Comparison of ENCODE assay signal across 13 cellular contexts in the genomic region with DNA sequence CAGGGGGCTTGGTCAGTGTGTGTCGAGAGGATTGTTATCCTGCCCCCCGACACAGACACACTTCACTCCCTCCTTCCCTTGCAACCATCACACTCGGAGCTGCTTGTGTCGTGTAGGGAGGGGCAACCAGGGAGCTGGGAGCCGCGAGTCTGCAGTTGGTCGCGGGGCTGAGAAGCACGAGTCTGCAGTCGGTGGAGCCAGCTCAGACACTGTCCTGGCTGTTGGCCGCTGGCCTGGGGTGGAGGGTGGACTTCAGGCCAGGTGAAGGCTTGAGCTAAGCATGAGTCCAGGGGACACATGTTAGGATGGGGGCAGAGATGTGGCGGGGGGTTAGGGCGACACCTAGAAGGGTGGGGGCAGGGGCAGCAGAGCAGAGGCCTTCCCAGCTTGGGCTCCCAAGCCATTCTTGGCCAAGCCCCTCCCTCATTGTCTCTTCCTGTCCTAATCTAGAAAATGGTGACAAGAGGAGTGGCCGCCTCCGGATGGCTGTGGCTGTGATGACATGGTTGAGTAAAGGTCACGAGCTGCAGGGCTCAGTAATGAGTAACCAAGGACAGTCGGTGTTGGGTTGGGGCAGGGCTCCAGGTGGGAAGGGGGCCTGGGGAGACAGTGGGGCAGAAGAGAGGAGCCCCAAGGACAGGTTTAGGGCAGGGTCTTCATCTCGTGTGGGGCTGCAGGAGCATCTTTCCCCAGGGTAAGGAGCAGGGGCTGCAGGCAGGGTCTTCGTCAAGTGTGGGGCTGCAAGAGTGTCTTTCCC. TPM values are rescaled to one million over a fixed set of nuclear protein-coding genes. Genes with fewer than 3 reads are reported as not detected.
DNase-seq lines count a peak whose midpoint lies in the region; ATAC-seq, FAIRE-seq and TF ChIP-seq lines count a peak whose summit lies in the region.
"Had no signal": no experiment of that assay in that cellular context is flagged by ENCODE, and none has a peak within 500 bp of the region (broad histone marks: within the 10 kb centered on the region; RNA-seq: fewer than 3 reads in every experiment).

No MANE protein-coding gene starts in this region.

- H3K14ac ChIP-seq in H9 (ENCODE audit: insufficient read depth, low read length): no peak overlapping the region

- H4K20me1 ChIP-seq in DOHH2 (ENCODE audit: control insufficient read depth, insufficient read depth, low read depth, low read length) (no peaks in the 10 kb centered on the region), H9 (ENCODE audit: control insufficient read depth, insufficient read depth, insufficient read length) (no peaks in the 10 kb centered on the region)

- H3K23ac ChIP-seq in H9 (ENCODE audit: insufficient read length, low read depth, low read length): no peak overlapping the region

- peaks cover 14 to 60% (median 55%) of the 10 kb centered on the region in 3 experiments for H3K36me3 Mint-ChIP-seq in H9 (ENCODE audit: insufficient read depth in 1 of 3, low read depth in 3 of 3)
- peaks cover 14% of the 10 kb centered on the region for H3K36me3 Mint-ChIP-seq in central memory CD8-positive, alpha-beta T cell (ENCODE audit: insufficient read depth)
- peaks cover 30% of the 10 kb centered on the region for H3K36me3 Mint-ChIP-seq in nephron (ENCODE audit: low read depth)

- peaks cover 18% of the 10 kb centered on the region for H3K79me1 ChIP-seq in H9 (ENCODE audit: insufficient read depth, low read depth, low read length, poor library complexity, severe bottlenecking)

- H3K4me1 Mint-ChIP-seq in H9: peaks cover 10 to 26% of the 10 kb centered on the region in 2 experiments
- peaks cover 47% of the 10 kb centered on the region for H3K4me1 Mint-ChIP-seq in central memory CD8-positive, alpha-beta T cell
- peaks cover 11% of the 10 kb centered on the region for H3K4me1 Mint-ChIP-seq in nephron

- H3K9me2 ChIP-seq in DOHH2 (replicated peaks; ENCODE audit: control insufficient read depth, low read length): no peaks in the 10 kb centered on the region

- H3T11ph ChIP-seq in H9 (ENCODE audit: low read length): no peak overlapping the region

- DNase-seq in H9 (no peak), glomerular visceral epithelial cell (ENCODE audit: extremely low spot score) (no peak), upper lobe of left lung (no peak), HTR-8/SVneo (ENCODE audit: insufficient read length, low spot score) (no peak)
- DNase-seq in central memory CD8-positive, alpha-beta T cell (ENCODE audit: low spot score in 2 of 2): no peak
- DNase-seq: CD4-positive, alpha-beta T cell; GDM1; NCI-H1105 treated with DMSO at 0.1 percent for 48 hours; NCI-H446 treated with DMSO at 0.1 percent for 48 hours had no signal

- TF ChIP-seq POLR2A in upper lobe of left lung (IDR thresholded peaks at IDR 0.05): no peak

- H3K4me1 ChIP-seq in DOHH2 (ENCODE audit: control insufficient read depth, low read length) (peaks cover 87% of the 10 kb centered on the region), H9 (ENCODE audit: insufficient read depth, low read length) (peaks cover 3% of the 10 kb centered on the region; the same call in 1 of the 2 replicates), upper lobe of left lung (peaks cover 19 to 29% (median 25%) of the 10 kb centered on the region in 4 donors)

- H3K9me3 Mint-ChIP-seq in H9 (no peaks in the 10 kb centered on the region; a peak in 1 of 5 replicates), nephron (no peaks in the 10 kb centered on the region)
- H3K9me3 Mint-ChIP-seq in central memory CD8-positive, alpha-beta T cell: no peaks in the 10 kb centered on the region
- H3K9me3 Mint-ChIP-seq: CD4-positive, alpha-beta T cell had no signal

- no peak overlapping the region for H4K91ac ChIP-seq in H9 (ENCODE audit: insufficient read length, low read depth, low read length)

- H4K5ac ChIP-seq in H9 (ENCODE audit: insufficient read length, low read depth, low read length): no peak overlapping the region

- no peak overlapping the region for H2BK20ac ChIP-seq in H9 (ENCODE audit: low read depth, low read length, poor library complexity, severe bottlenecking)

- H3K27me3 ChIP-seq in DOHH2 (ENCODE audit: control insufficient read depth, low read length) (no peaks in the 10 kb centered on the region), H9 (ENCODE audit: insufficient read depth, low read length) (no peaks in the 10 kb centered on the region), upper lobe of left lung (no peaks in the 10 kb centered on the region)

- peaks cover 80% of the 10 kb centered on the region for H3K36me3 ChIP-seq in DOHH2 (ENCODE audit: control insufficient read depth, low read length)
- H3K36me3 ChIP-seq in upper lobe of left lung: peaks cover 2 to 48% (median 38%) of the 10 kb centered on the region in 4 donors

- H3K79me2 ChIP-seq in DOHH2 (ENCODE audit: control insufficient read depth, low read length): peaks cover 99% of the 10 kb centered on the region
- H3K79me2 ChIP-seq in H9 (ENCODE audit: insufficient read depth, low read length): peaks cover 8% of the 10 kb centered on the region; the same call in 1 of the 2 replicates

- H3K23me2 ChIP-seq in H9 (ENCODE audit: insufficient read length, low read depth, low read length, poor library complexity, severe bottlenecking): peaks cover 4% of the 10 kb centered on the region

- no peak for FAIRE-seq in HTR-8/SVneo (lab: Jason Lieb, UNC)
- FAIRE-seq: bronchial epithelial cell had no signal

- H2AK5ac ChIP-seq in H9 (ENCODE audit: insufficient read length, low read length): no peak overlapping the region

- H3K56ac ChIP-seq in H9 (ENCODE audit: insufficient read length, low read depth, low read length): no peak overlapping the region

- no peak overlapping the region for H4K8ac ChIP-seq in H9 (replicated peaks; ENCODE audit: insufficient read length, low read depth, low read length)

- no peaks in the 10 kb centered on the region for H3K27me3 Mint-ChIP-seq in H9 (ENCODE audit: low read depth)
- no peaks in the 10 kb centered on the region for H3K27me3 Mint-ChIP-seq in central memory CD8-positive, alpha-beta T cell
- H3K27me3 Mint-ChIP-seq in nephron (ENCODE audit: low read depth): no peaks in the 10 kb centered on the region
- H3K27me3 Mint-ChIP-seq: CD4-positive, alpha-beta T cell had no signal

- no peak overlapping the region for H3K18ac ChIP-seq in H9 (ENCODE audit: insufficient read length, low read depth, low read length)

- H3K4me3 ChIP-seq in DOHH2 (ENCODE audit: low read length) (peak overlapping the region; percentile 33), upper lobe of left lung (no peak overlapping the region)

- H2BK12ac ChIP-seq in H9 (ENCODE audit: insufficient read length, low read depth, low read length): no peak overlapping the region

- TF ChIP-seq CTCF in DOHH2 (IDR thresholded peaks at IDR 0.05; ENCODE audit: low read depth, low read length, poor library complexity, severe bottlenecking): no peak
- TF ChIP-seq CTCF in H9 (conservative IDR thresholded peaks at IDR 0.05): no peak
- TF ChIP-seq CTCF in nephron (IDR thresholded peaks at IDR 0.05; ENCODE audit: unreplicated experiment in 3 of 3): no peak
- no peak for TF ChIP-seq CTCF in upper lobe of left lung (IDR thresholded peaks at IDR 0.05)

- no peak for TF ChIP-seq EP300 in upper lobe of left lung (IDR thresholded peaks at IDR 0.05)

- H3K4ac ChIP-seq in H9 (ENCODE audit: low read depth, low read length): no peak overlapping the region

- H3K9me3 ChIP-seq in DOHH2 (ENCODE audit: control insufficient read depth, insufficient read depth, low read length) (no peaks in the 10 kb centered on the region), H9 (ENCODE audit: control insufficient read depth, low read depth, low read length) (no peaks in the 10 kb centered on the region), upper lobe of left lung (no peaks in the 10 kb centered on the region)

- no peak for ATAC-seq in central memory CD8-positive, alpha-beta T cell (replicated peaks; ENCODE audit: extremely low read depth, poor library complexity, severe bottlenecking)
- ATAC-seq in HG02623 (IDR thresholded peaks at IDR 0.05; ENCODE audit: unreplicated experiment) (no peak), upper lobe of left lung (ENCODE audit: low FRiP score in 2 of 2) (no peak)

- H3K4me3 Mint-ChIP-seq in H9 (no peak overlapping the region), nephron (peak overlapping the region in 1 of 3 experiments; percentile 31)
- H3K4me3 Mint-ChIP-seq in central memory CD8-positive, alpha-beta T cell: no peak overlapping the region
- H3K4me3 Mint-ChIP-seq: CD4-positive, alpha-beta T cell had no signal

- no peak overlapping the region for H2BK5ac ChIP-seq in H9 (ENCODE audit: insufficient read length, low read length)

- WGBS in H9 (ENCODE audit: extremely low coverage, insufficient read length, low lambda C conversion rate): no CpG with 5 or more reads among the region's 19 CpGs
- 80 to 93% methylated on average over 10 to 19 of the region's 19 CpGs for WGBS in upper lobe of left lung, 2 donors

- no peak overlapping the region for H2AFZ ChIP-seq in H9 (ENCODE audit: low read length)

- no peak overlapping the region for H2BK120ac ChIP-seq in H9 (ENCODE audit: low read depth, low read length, poor library complexity, severe bottlenecking)

- H3K9ac ChIP-seq in H9 (ENCODE audit: extremely low read depth, insufficient read length, low read length): no peak overlapping the region

- no peak overlapping the region for H2BK15ac ChIP-seq in H9 (ENCODE audit: low read depth, low read length)

- peaks cover 4% of the 10 kb centered on the region for H3F3A ChIP-seq in DOHH2 (ENCODE audit: control insufficient read depth, insufficient read depth)

- peak overlapping the region in 2 of 3 experiments; percentile 52 to 81; a peak in 3 of 7 replicates for H3K27ac Mint-ChIP-seq in H9
- peak overlapping the region; percentile 46 for H3K27ac Mint-ChIP-seq in central memory CD8-positive, alpha-beta T cell (ENCODE audit: low read depth)
- peak overlapping the region in 2 of 3 experiments; percentile 8 to 89 for H3K27ac Mint-ChIP-seq in nephron
- H3K27ac Mint-ChIP-seq: CD4-positive, alpha-beta T cell had no signal

- H3K4me2 ChIP-seq in DOHH2 (ENCODE audit: low read length) (peak overlapping the region; percentile 58), H9 (ENCODE audit: insufficient read depth, insufficient read length, low read length) (no peak overlapping the region)

- peak overlapping the region; percentile 78 for H3K27ac ChIP-seq in DOHH2 (ENCODE audit: low read depth, low read length)
- no peak overlapping the region for H3K27ac ChIP-seq in H9 (ENCODE audit: insufficient read length, low read depth, low read length)
- H3K27ac ChIP-seq in upper lobe of left lung: peak overlapping the region in 2 of 4 donors; percentile 9 to 17

RNA-seq across cellular contexts. Expression of a gene that starts 8.5 kb away (rescaled TPM):
- total RNA-seq in H9 (2021): 108 and 111 TPM in 2 replicates
- total RNA-seq in upper lobe of left lung: 100 to 1,000 TPM in 1 of 6 donors, 10 to 100 TPM in 5; 54.7 to 120 (median 66.0) TPM

RNA-seq across cellular contexts. Expression of a gene that starts 58.0 kb away (rescaled TPM):
- 27.5 and 28.7 TPM in 2 replicates for total RNA-seq in H9 (2021)
- 10 to 100 TPM in 2 of 6 donors, 1 to 10 TPM in 4; 6.0 to 14.3 (median 8.3) TPM for total RNA-seq in upper lobe of left lung
- total RNA-seq: CD4-positive, alpha-beta T cell had no signal

RNA-seq across cellular contexts. Expression of a gene that starts 58.6 kb away (rescaled TPM):
- total RNA-seq in H9 (2021) (31.5 and 31.9 TPM in 2 replicates), upper lobe of left lung (1,000 to 10,000 TPM in 1 of 6 donors, 100 to 1,000 TPM in 1, 10 to 100 TPM in 4; 42.3 to 1,057 (median 61.3) TPM)
- total RNA-seq: CD4-positive, alpha-beta T cell had no signal
